8 cellular contexts compared by ENCODE assay signal in the genomic region with DNA sequence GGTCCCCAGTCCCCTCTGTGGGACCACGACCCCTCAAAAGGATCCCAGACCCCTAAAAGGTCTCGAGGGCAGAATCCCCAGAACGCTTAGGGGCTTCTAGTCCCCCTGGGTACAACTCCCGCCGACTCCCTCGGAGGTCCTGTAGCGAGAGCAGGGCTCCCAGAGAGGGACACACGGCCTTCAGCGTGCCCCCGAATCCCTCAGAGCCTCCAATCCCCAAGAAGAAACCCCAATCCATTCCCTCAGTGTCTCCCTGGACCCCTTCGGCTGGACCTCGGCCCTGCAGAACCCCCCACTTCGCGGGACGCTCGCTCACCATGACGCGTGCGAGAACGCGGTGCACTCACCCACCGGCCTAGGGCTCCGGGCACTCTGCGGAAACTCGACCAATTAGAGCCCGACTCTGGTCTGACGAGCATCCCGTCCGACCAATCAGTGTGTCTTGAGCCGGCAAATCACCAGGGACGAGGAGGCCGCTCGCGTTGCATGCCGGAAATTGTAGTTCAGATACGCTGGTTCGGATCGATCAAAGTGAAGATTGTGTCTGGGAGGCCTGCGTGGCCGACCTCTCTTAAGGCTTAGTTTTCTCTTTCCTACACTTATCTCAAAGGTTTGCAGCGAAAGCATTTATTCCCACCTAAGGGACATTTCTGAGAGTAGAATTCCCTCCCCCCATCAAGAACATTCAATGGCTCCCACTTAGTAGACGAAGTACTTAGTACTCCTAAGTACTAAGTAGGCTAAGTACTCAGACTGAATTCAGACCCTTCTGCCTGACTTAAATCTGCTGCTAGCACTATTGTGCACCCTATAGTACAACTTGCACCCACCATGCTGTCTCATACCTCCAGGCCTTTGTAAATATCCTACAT. TPM values are rescaled to one million over a fixed set of nuclear protein-coding genes. Genes with fewer than 3 reads are reported as not detected.
DNase-seq lines count a peak whose midpoint lies in the region; ATAC-seq and TF ChIP-seq lines count a peak whose summit lies in the region.

A gene (minus strand): TSS at position 369 of the 872 bp plus-strand sequence. CDS start 50 bp downstream, at position 319.

- H3K27me3 ChIP-seq in SK-N-SH (ENCODE audit: insufficient read depth), result no peaks in the 10 kb centered on the region

- DNase-seq in NCI-H1092 (lab: John Stamatoyannopoulos, UW) (peak; percentile 95), SK-N-SH (peak; percentile 100), globus pallidus (ENCODE audit: low spot score) (peak; percentile 96), nucleus accumbens (lab: John Stamatoyannopoulos, UW) (peak; percentile 66 to 98 (median 93)), superior temporal gyrus (ENCODE audit: extremely low spot score) (peak; percentile 99)
- DNase-seq in activated naive CD4-positive, alpha-beta T cell treated with anti-CD3 and anti-CD28 coated beads, Interleukin-2, amount 10 ng/mL, durations not matched to agents 7 days and 5 days, result peak; percentile 98

- peaks cover 35% of the 10 kb centered on the region for H3K4me1 Mint-ChIP-seq in activated naive CD4-positive, alpha-beta T cell treated with anti-CD3 and anti-CD28 coated beads, Interleukin-2, amount 10 ng/mL, durations not matched to agents 7 days and 5 days

- peak within 1 kb of the TSS; percentile 86 for H3K27ac Mint-ChIP-seq in activated naive CD4-positive, alpha-beta T cell treated with anti-CD3 and anti-CD28 coated beads, Interleukin-2, amount 10 ng/mL, durations not matched to agents 7 days and 5 days

- peaks cover 8% of the 10 kb centered on the region; the same call in 1 of the 2 replicates for H3K79me2 ChIP-seq in SK-N-SH (ENCODE audit: insufficient read depth)

- H3K4me3 ChIP-seq in GM08714 (ENCODE audit: low read length), result peak within 1 kb of the TSS; percentile 74
- H3K4me3 ChIP-seq in SK-N-SH (ENCODE audit: low read depth in 2 of 2, low read length in 1 of 2), result peak within 1 kb of the TSS; percentile 68 to 89

- CTCF ChIA-PET in SK-N-SH (lab: Yijun Ruan, JAX), result interaction anchor here (0.6 to 3.7 kb wide), 5 partner anchors 18 to 1081 kb away, joined by 3 to 34 read pairs (median 4); no protein-coding TSS in a partner anchor
- CTCF ChIA-PET in activated naive CD4-positive, alpha-beta T cell treated with anti-CD3 and anti-CD28 coated beads, Interleukin-2, amount 10 ng/mL, durations not matched to agents 7 days and 5 days (lab: Charles Lee), result interaction anchor here (1.0 to 1.2 kb wide), 2 partner anchors 84 to 143 kb away, joined by 3 read pairs; no protein-coding TSS in a partner anchor

- H3K4me1 ChIP-seq in SK-N-SH (ENCODE audit: control insufficient read depth in 1 of 2, insufficient read depth in 2 of 2, low read depth in 1 of 2, low read length in 1 of 2), result peaks cover 0 to 8% of the 10 kb centered on the region in 2 experiments; a peak in 2 of 4 replicates

- no peaks in the 10 kb centered on the region for H3K9me3 ChIP-seq in SK-N-SH

- peaks cover 26% of the 10 kb centered on the region for H3K27me3 Mint-ChIP-seq in activated naive CD4-positive, alpha-beta T cell treated with anti-CD3 and anti-CD28 coated beads, Interleukin-2, amount 10 ng/mL, durations not matched to agents 7 days and 5 days

- H3K4me3 Mint-ChIP-seq in activated naive CD4-positive, alpha-beta T cell treated with anti-CD3 and anti-CD28 coated beads, Interleukin-2, amount 10 ng/mL, durations not matched to agents 7 days and 5 days, result peak within 1 kb of the TSS; percentile 92

- peaks cover 11% of the 10 kb centered on the region for H3F3A ChIP-seq in SK-N-SH (replicated peaks; ENCODE audit: insufficient read depth)

- POLR2A ChIA-PET in SK-N-SH (lab: Yijun Ruan, JAX), result no interaction called here

- TF ChIP-seq CTCF in SK-N-SH (IDR thresholded peaks at IDR 0.05), result no peak

- peak within 1 kb of the TSS; percentile 98 for H3K4me2 ChIP-seq in SK-N-SH

- 6% methylated on average over 26 of the region's 42 CpGs for WGBS in SK-N-SH (ENCODE audit: low lambda C conversion rate)

- peak within 1 kb of the TSS; percentile 83 for H3K9ac ChIP-seq in SK-N-SH

- no peak for TF ChIP-seq EP300 in SK-N-SH (IDR thresholded peaks at IDR 0.05; ENCODE audit: borderline replicate concordance in 1 of 2, low read depth in 1 of 2, low read length in 1 of 2)

- no peaks in the 10 kb centered on the region for H3K36me3 ChIP-seq in SK-N-SH (replicated peaks in 1 of 2; ENCODE audit: control insufficient read depth in 1 of 2, insufficient read depth in 2 of 2, low read length in 1 of 2)

- H2AFZ ChIP-seq in SK-N-SH (ENCODE audit: low read depth), result peak within 1 kb of the TSS; percentile 94

- no peaks in the 10 kb centered on the region for H4K20me1 ChIP-seq in SK-N-SH (ENCODE audit: insufficient read depth)

- peaks cover 3% of the 10 kb centered on the region for H3K9me3 Mint-ChIP-seq in activated naive CD4-positive, alpha-beta T cell treated with anti-CD3 and anti-CD28 coated beads, Interleukin-2, amount 10 ng/mL, durations not matched to agents 7 days and 5 days

- ATAC-seq in HG02588 (IDR thresholded peaks at IDR 0.05; ENCODE audit: unreplicated experiment), result peak; percentile 98

- peaks cover 3% of the 10 kb centered on the region for H3K36me3 Mint-ChIP-seq in activated naive CD4-positive, alpha-beta T cell treated with anti-CD3 and anti-CD28 coated beads, Interleukin-2, amount 10 ng/mL, durations not matched to agents 7 days and 5 days

- H3K27ac ChIP-seq in SK-N-SH (ENCODE audit: low read depth in 2 of 2, low read length in 1 of 2), result peak within 1 kb of the TSS; percentile 48 to 51; a peak in 2 of 4 replicates

- no peak for TF ChIP-seq RAD21 in SK-N-SH (IDR thresholded peaks at IDR 0.05; ENCODE audit: low read length)

- H3K9me2 ChIP-seq in SK-N-SH, result no peaks in the 10 kb centered on the region

TF ChIP-seq in SK-N-SH, 30 proteins besides CTCF, POLR2A, EP300 and RAD21 (continues in another document):
- TF ChIP-seq, protein P1, sequence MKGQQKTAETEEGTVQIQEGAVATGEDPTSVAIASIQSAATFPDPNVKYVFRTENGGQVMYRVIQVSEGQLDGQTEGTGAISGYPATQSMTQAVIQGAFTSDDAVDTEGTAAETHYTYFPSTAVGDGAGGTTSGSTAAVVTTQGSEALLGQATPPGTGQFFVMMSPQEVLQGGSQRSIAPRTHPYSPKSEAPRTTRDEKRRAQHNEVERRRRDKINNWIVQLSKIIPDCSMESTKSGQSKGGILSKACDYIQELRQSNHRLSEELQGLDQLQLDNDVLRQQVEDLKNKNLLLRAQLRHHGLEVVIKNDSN (IDR thresholded peaks at IDR 0.05; ENCODE audit: borderline replicate concordance, low read depth), result no peak
- TF ChIP-seq, protein P2, sequence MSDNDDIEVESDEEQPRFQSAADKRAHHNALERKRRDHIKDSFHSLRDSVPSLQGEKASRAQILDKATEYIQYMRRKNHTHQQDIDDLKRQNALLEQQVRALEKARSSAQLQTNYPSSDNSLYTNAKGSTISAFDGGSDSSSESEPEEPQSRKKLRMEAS (IDR thresholded peaks at IDR 0.05; ENCODE audit: low read depth), result peak; percentile 94
- peak; percentile 62; the same call in 1 of the 2 replicates for TF ChIP-seq TAF1 (IDR thresholded peaks at IDR 0.05; ENCODE audit: borderline replicate concordance, low read depth, low read length)
- TF ChIP-seq, protein P3, sequence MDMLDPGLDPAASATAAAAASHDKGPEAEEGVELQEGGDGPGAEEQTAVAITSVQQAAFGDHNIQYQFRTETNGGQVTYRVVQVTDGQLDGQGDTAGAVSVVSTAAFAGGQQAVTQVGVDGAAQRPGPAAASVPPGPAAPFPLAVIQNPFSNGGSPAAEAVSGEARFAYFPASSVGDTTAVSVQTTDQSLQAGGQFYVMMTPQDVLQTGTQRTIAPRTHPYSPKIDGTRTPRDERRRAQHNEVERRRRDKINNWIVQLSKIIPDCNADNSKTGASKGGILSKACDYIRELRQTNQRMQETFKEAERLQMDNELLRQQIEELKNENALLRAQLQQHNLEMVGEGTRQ (IDR thresholded peaks at IDR 0.05; ENCODE audit: borderline replicate concordance, low read depth, low read length), result no peak
- peak; percentile 94 for TF ChIP-seq CHD2 (IDR thresholded peaks at IDR 0.05; ENCODE audit: low read length, partially characterized antibody)
- no peak for TF ChIP-seq FOXJ3 (CRISPR knock-in tag; IDR thresholded peaks at IDR 0.05)
- TF ChIP-seq POLR2AphosphoS5 (IDR thresholded peaks at IDR 0.05; ENCODE audit: low read depth, low read length), result peak; percentile 81; the same call in 1 of the 2 replicates
- peak; percentile 61; the same call in 1 of the 2 replicates for TF ChIP-seq SIN3A (IDR thresholded peaks at IDR 0.05; ENCODE audit: borderline replicate concordance, low read depth, low read length)
- TF ChIP-seq TCF12 (IDR thresholded peaks at IDR 0.05), result no peak
- no peak for TF ChIP-seq RXRA (IDR thresholded peaks at IDR 0.05; ENCODE audit: borderline replicate concordance, low read depth)
- peak; percentile 75 for TF ChIP-seq MXI1 (IDR thresholded peaks at IDR 0.05; ENCODE audit: low read depth, low read length)
- TF ChIP-seq FOSL2 (IDR thresholded peaks at IDR 0.05; ENCODE audit: borderline replicate concordance, low read depth), result no peak
- TF ChIP-seq, protein P4, sequence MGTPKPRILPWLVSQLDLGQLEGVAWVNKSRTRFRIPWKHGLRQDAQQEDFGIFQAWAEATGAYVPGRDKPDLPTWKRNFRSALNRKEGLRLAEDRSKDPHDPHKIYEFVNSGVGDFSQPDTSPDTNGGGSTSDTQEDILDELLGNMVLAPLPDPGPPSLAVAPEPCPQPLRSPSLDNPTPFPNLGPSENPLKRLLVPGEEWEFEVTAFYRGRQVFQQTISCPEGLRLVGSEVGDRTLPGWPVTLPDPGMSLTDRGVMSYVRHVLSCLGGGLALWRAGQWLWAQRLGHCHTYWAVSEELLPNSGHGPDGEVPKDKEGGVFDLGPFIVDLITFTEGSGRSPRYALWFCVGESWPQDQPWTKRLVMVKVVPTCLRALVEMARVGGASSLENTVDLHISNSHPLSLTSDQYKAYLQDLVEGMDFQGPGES (IDR thresholded peaks at IDR 0.05; ENCODE audit: low read depth, low read length), result peak; percentile 92
- peak; percentile 41; the same call in 1 of the 2 replicates for TF ChIP-seq YY1 (IDR thresholded peaks at IDR 0.05; ENCODE audit: low read depth)

RNA-seq across cellular contexts. Expression of the gene that starts here (rescaled TPM):
- polyA plus RNA-seq in SK-N-SH (2012; rRNA removed), result 37.8 and 39.3 TPM in 2 replicates
- polyA plus RNA-seq in SK-N-SH (2012; cell fraction: cytosol; rRNA removed), result 10.0 and 16.7 TPM in 2 replicates
- polyA plus RNA-seq in SK-N-SH (2012; cell fraction: nucleus; rRNA removed), result 109 and 145 TPM in 2 replicates

Comparison
In these comparisons a context has a peak if more than half of its experiments do, and no peak if none do; other contexts are left out.
1. Peak in every context shown above with its lines: DNase-seq, ATAC-seq, H3K4me3 ChIP-seq and H3K27ac ChIP-seq.